ENCODE assay signal across 16 cellular contexts in the genomic region with DNA sequence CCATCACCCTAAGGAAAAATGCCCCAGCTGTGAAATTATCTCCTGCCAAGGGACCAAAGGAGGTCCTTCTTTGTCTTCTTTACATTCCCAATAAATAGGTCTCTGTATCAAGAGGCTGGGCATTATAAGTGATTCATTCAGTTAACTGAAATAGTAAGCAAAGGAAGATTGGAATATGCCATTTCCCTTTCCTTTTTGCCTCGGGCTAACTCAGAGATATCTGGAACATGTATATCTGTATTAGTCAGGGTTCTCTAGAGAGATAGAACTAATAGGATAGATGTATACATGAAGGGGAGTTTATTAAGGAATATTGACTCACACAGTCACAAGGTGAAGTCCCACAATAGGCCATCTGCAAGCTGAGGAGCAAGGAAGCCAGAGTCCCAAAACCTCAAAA. TPM values are rescaled to one million over a fixed set of nuclear protein-coding genes. Genes with fewer than 3 reads are reported as not detected.
DNase-seq lines count a peak whose midpoint lies in the region; ATAC-seq and TF ChIP-seq lines count a peak whose summit lies in the region.
"Had no signal": no experiment of that assay in that cellular context is flagged by ENCODE, and none has a peak within 500 bp of the region (broad histone marks: within the 10 kb centered on the region; RNA-seq: fewer than 3 reads in every experiment).

No MANE protein-coding gene starts in this region.

- H3K4me3 ChIP-seq in uterus, result no peak overlapping the region
- no peak overlapping the region for H3K4me3 ChIP-seq in CD4-positive, alpha-beta memory T cell (ENCODE audit: low read length in 2 of 2)
- H3K4me3 ChIP-seq: GM12878, HAP-1 had no signal

- no peaks in the 10 kb centered on the region for H3K9me3 ChIP-seq in uterus
- H3K9me3 ChIP-seq in CD4-positive, alpha-beta memory T cell (ENCODE audit: control insufficient read depth in 1 of 2, low read length in 2 of 2), result no peaks in the 10 kb centered on the region
- H3K9me3 ChIP-seq: HAP-1 had no signal

- H3K4me1 ChIP-seq in foreskin keratinocyte, result no peaks in the 10 kb centered on the region
- H3K4me1 ChIP-seq in uterus, result no peaks in the 10 kb centered on the region
- H3K4me1 ChIP-seq in CD4-positive, alpha-beta memory T cell (ENCODE audit: insufficient read depth, low read length), result no peaks in the 10 kb centered on the region
- H3K4me1 ChIP-seq: HAP-1 had no signal

- TF ChIP-seq POLR2A in uterus (IDR thresholded peaks at IDR 0.05), result no peak

- intact Hi-C loops in uterus (cut with DNase I; ENCODE audit: low total_unique reads), result no loop called here
- intact Hi-C loops in CD4-positive, alpha-beta memory T cell (cut with micrococcal nuclease), result no loop called here

- no peak overlapping the region for H3K27ac Mint-ChIP-seq in CD4-positive, alpha-beta memory T cell
- H3K27ac Mint-ChIP-seq in activated naive CD4-positive, alpha-beta T cell treated with anti-CD3 and anti-CD28 coated beads, Interleukin-2, amount 50 U/mL, for 72 hours, result peak overlapping the region in 1 of 2 donors; percentile 32
- H3K27ac Mint-ChIP-seq: HFFc6 had no signal

- H3K9me3 Mint-ChIP-seq in CD4-positive, alpha-beta memory T cell, result peaks cover 0 to 2% (median 0%) of the 10 kb centered on the region in 8 donors
- no peaks in the 10 kb centered on the region for H3K9me3 Mint-ChIP-seq in activated naive CD4-positive, alpha-beta T cell treated with anti-CD3 and anti-CD28 coated beads, Interleukin-2, amount 50 U/mL, for 72 hours
- H3K9me3 Mint-ChIP-seq: CD8-positive, alpha-beta memory T cell; HFFc6 had no signal

- H3K36me3 ChIP-seq in uterus, result no peaks in the 10 kb centered on the region
- no peaks in the 10 kb centered on the region for H3K36me3 ChIP-seq in CD4-positive, alpha-beta memory T cell (ENCODE audit: insufficient read depth, low read length)
- H3K36me3 ChIP-seq: HAP-1 had no signal

- H3K36me3 Mint-ChIP-seq in CD4-positive, alpha-beta memory T cell, result no peaks in the 10 kb centered on the region
- H3K36me3 Mint-ChIP-seq in activated naive CD4-positive, alpha-beta T cell treated with anti-CD3 and anti-CD28 coated beads, Interleukin-2, amount 50 U/mL, for 72 hours, result no peaks in the 10 kb centered on the region
- H3K36me3 Mint-ChIP-seq: CD8-positive, alpha-beta memory T cell had no signal

- ATAC-seq in foreskin keratinocyte (peak; percentile 58), GM21360 (IDR thresholded peaks at IDR 0.05; ENCODE audit: unreplicated experiment) (no peak)
- ATAC-seq in activated naive CD4-positive, alpha-beta T cell treated with anti-CD3 and anti-CD28 coated beads, Interleukin-2, amount 50 U/mL, for 72 hours, result no peak
- ATAC-seq: GM12878 had no signal

- TF ChIP-seq CTCF in foreskin keratinocyte (conservative IDR thresholded peaks at IDR 0.05), result no peak
- TF ChIP-seq CTCF in uterus (IDR thresholded peaks at IDR 0.05), result no peak

- DNase-seq in ELR (ENCODE audit: low read depth), result peak; percentile 56
- peak; percentile 8 for DNase-seq in RPMI7951 (ENCODE audit: low read depth)
- peak; percentile 16 to 64 for DNase-seq in foreskin keratinocyte
- no peak for DNase-seq in uterus
- DNase-seq in CD4-positive, alpha-beta memory T cell, result no peak
- DNase-seq in activated naive CD4-positive, alpha-beta T cell treated with anti-CD3 and anti-CD28 coated beads, Interleukin-2, amount 50 U/mL, for 72 hours (ENCODE audit: low spot score in 2 of 2), result no peak
- DNase-seq: C1 segment of cervical spinal cord; CD8-positive, alpha-beta memory T cell; DMS 273 treated with DMSO at 0.1 percent for 48 hours; DMS79; GDM1; GOT3; HFFc6 had no signal

- no peak overlapping the region for H3K27ac ChIP-seq in foreskin keratinocyte
- peak overlapping the region; percentile 49 to 61 for H3K27ac ChIP-seq in uterus
- H3K27ac ChIP-seq in CD4-positive, alpha-beta memory T cell (ENCODE audit: low read depth, low read length), result no peak overlapping the region

- H3K27me3 ChIP-seq in foreskin keratinocyte, result no peaks in the 10 kb centered on the region
- H3K27me3 ChIP-seq in uterus, result no peaks in the 10 kb centered on the region
- H3K27me3 ChIP-seq in CD4-positive, alpha-beta memory T cell (ENCODE audit: insufficient read depth, low read length), result no peaks in the 10 kb centered on the region

- peaks cover 26 to 49% of the 10 kb centered on the region in 2 donors for H3K27me3 Mint-ChIP-seq in CD4-positive, alpha-beta memory T cell

- CTCF ChIA-PET in CD4-positive, alpha-beta memory T cell (lab: Charles Lee; ENCODE audit: partially characterized antibody), result no interaction called here

- H3K4me3 Mint-ChIP-seq in CD4-positive, alpha-beta memory T cell, result no peak overlapping the region
- H3K4me3 Mint-ChIP-seq: CD8-positive, alpha-beta memory T cell; HFFc6 had no signal

- POLR2A ChIA-PET in CD4-positive, alpha-beta memory T cell (lab: Charles Lee; ENCODE audit: partially characterized antibody), result no interaction called here

- no peaks in the 10 kb centered on the region for H3K4me1 Mint-ChIP-seq in CD4-positive, alpha-beta memory T cell
- H3K4me1 Mint-ChIP-seq: CD8-positive, alpha-beta memory T cell had no signal

RNA-seq across cellular contexts. Expression of gene CWF19L2, which starts 15.3 kb away (rescaled TPM):
- total RNA-seq in RPMI7951 (2014; rRNA removed; shearing (Covaris generic)), result 10.3 and 14.2 TPM in 2 replicates
- total RNA-seq in foreskin keratinocyte, result 10.8 and 12.1 TPM in 2 replicates
- 4.9 and 6.4 TPM in 2 replicates for polyA plus RNA-seq in foreskin keratinocyte
- total RNA-seq in uterus, result 10 to 100 TPM; 16.1 to 41.0 (median 27.8) TPM
- total RNA-seq in CD4-positive, alpha-beta memory T cell, result 10 to 100 TPM; 34.8 to 38.8 TPM
- polyA plus RNA-seq in CD4-positive, alpha-beta memory T cell, result 10 to 100 TPM in 1 of 2 donors, 1 to 10 TPM in 1; 3.8 to 10.4 TPM
- 10 to 100 TPM; 14.7 to 16.3 TPM for total RNA-seq in activated naive CD4-positive, alpha-beta T cell treated with anti-CD3 and anti-CD28 coated beads, Interleukin-2, amount 50 U/mL, for 72 hours

Comparison
In these comparisons a context has a peak if more than half of its experiments do, and no peak if none do; other contexts are left out.
1. DNase-seq: peak in ELR (single experiment), RPMI7951 (single experiment) and foreskin keratinocyte (2 of 2); none in uterus (0 of 2), CD4-positive, alpha-beta memory T cell (0 of 5) and activated naive CD4-positive, alpha-beta T cell treated with anti-CD3 and anti-CD28 coated beads, Interleukin-2, amount 50 U/mL, for 72 hours (0 of 2).
2. H3K27ac ChIP-seq: peak in uterus (2 of 2); none in foreskin keratinocyte (single experiment) and CD4-positive, alpha-beta memory T cell (single experiment).